In genomic region chr15:83092309-83092976, GRCh38 we compare ENCODE assay signal across 8 cellular contexts. TPM values are rescaled to one million over a fixed set of nuclear protein-coding genes. Genes with fewer than 3 reads are reported as not detected.
DNase-seq lines count a peak whose midpoint lies in the region; ATAC-seq, FAIRE-seq and TF ChIP-seq lines count a peak whose summit lies in the region.

No MANE protein-coding gene starts in this region.

- CTCF ChIA-PET in activated naive CD4-positive, alpha-beta T cell treated with anti-CD3 and anti-CD28 coated beads for 36 hours (lab: Charles Lee), result interaction anchor here (1.3 kb wide), 1 partner anchor 10 kb away, joined by 4 read pairs; no protein-coding TSS in a partner anchor
- CTCF ChIA-PET in activated naive CD4-positive, alpha-beta T cell treated with anti-CD3 and anti-CD28 coated beads, Interleukin-2, amount 10 ng/mL, durations not matched to agents 7 days and 5 days (lab: Charles Lee), result no interaction called here
- CTCF ChIA-PET in GM12878 (lab: Yijun Ruan, JAX), result no interaction called here
- CTCF ChIA-PET in Caco-2 (lab: Charles Lee), result no interaction called here

- peaks cover 6% of the 10 kb centered on the region for H3K4me1 ChIP-seq in GM12878 (ENCODE audit: control insufficient read depth, insufficient read depth, low read length)
- H3K4me1 ChIP-seq in Caco-2, result no peaks in the 10 kb centered on the region

- H3K4me3 ChIP-seq in GM12878 (peak overlapping the region; percentile 1; the same call in 1 of the 2 replicates), Caco-2 (ENCODE audit: low read depth, low read length) (no peak overlapping the region)

- no peak overlapping the region for H3K4me3 Mint-ChIP-seq in activated naive CD4-positive, alpha-beta T cell treated with anti-CD3 and anti-CD28 coated beads for 36 hours
- H3K4me3 Mint-ChIP-seq in activated naive CD4-positive, alpha-beta T cell treated with anti-CD3 and anti-CD28 coated beads, Interleukin-2, amount 10 ng/mL, durations not matched to agents 7 days and 5 days, result no peak overlapping the region
- H3K4me3 Mint-ChIP-seq in Caco-2 (ENCODE audit: unreplicated experiment), result no peak overlapping the region

- H4K20me1 ChIP-seq in GM12878 (ENCODE audit: control insufficient read depth, insufficient read depth), result no peaks in the 10 kb centered on the region

- BruUV-seq in GM12878 (replicated peaks; lab: Mats Ljungman, UMichigan) (no TSS peak), Caco-2 (replicated peaks; lab: Mats Ljungman, UMichigan) (no TSS peak)

- no peak for TF ChIP-seq EP300 in GM12878 (IDR thresholded peaks at IDR 0.05; ENCODE audit: borderline replicate concordance in 1 of 2, control insufficient read depth in 1 of 2, low read depth in 2 of 2, low read length in 2 of 2)

- 6% methylated on average over 2 of the region's 4 CpGs for WGBS in GM12878 (ENCODE audit: insufficient coverage, insufficient replicate concordance, low lambda C conversion rate, missing lambda C conversion rate)

- no peaks in the 10 kb centered on the region for H3K27me3 Mint-ChIP-seq in activated naive CD4-positive, alpha-beta T cell treated with anti-CD3 and anti-CD28 coated beads for 36 hours (ENCODE audit: low read depth)
- H3K27me3 Mint-ChIP-seq in activated naive CD4-positive, alpha-beta T cell treated with anti-CD3 and anti-CD28 coated beads, Interleukin-2, amount 10 ng/mL, durations not matched to agents 7 days and 5 days, result peaks cover 38% of the 10 kb centered on the region
- peaks cover 16% of the 10 kb centered on the region for H3K27me3 Mint-ChIP-seq in Caco-2 (ENCODE audit: insufficient read depth, unreplicated experiment)

- peak overlapping the region; percentile 37 for H3K27ac Mint-ChIP-seq in activated naive CD4-positive, alpha-beta T cell treated with anti-CD3 and anti-CD28 coated beads for 36 hours
- no peak overlapping the region for H3K27ac Mint-ChIP-seq in activated naive CD4-positive, alpha-beta T cell treated with anti-CD3 and anti-CD28 coated beads, Interleukin-2, amount 10 ng/mL, durations not matched to agents 7 days and 5 days
- no peak overlapping the region for H3K27ac Mint-ChIP-seq in Caco-2 (ENCODE audit: unreplicated experiment)

- H3K4me2 ChIP-seq in GM12878 (ENCODE audit: control insufficient read depth, insufficient read depth), result 0 out of 2 replicates have a peak overlapping the region, but pooled peaks have one; percentile 21

- in situ Hi-C loops in GM12878 (cut with MboI), result no loop called here

- peak; percentile 39 for DNase-seq in activated naive CD4-positive, alpha-beta T cell treated with anti-CD3 and anti-CD28 coated beads for 36 hours
- DNase-seq in activated naive CD4-positive, alpha-beta T cell treated with anti-CD3 and anti-CD28 coated beads, Interleukin-2, amount 10 ng/mL, durations not matched to agents 7 days and 5 days, result no peak
- DNase-seq in GM12878 (ENCODE audit: low read depth, low spot score) (no peak), mucosa of gallbladder (ENCODE audit: low spot score) (peak; percentile 44), Caco-2 (no peak), middle frontal gyrus (ENCODE audit: extremely low spot score, low spot score) (no peak)

- H3K9me3 ChIP-seq in GM12878 (replicated peaks; ENCODE audit: control insufficient read depth, insufficient read depth, low read length) (no peaks in the 10 kb centered on the region), Caco-2 (no peaks in the 10 kb centered on the region)

- no peaks in the 10 kb centered on the region for H3K36me3 Mint-ChIP-seq in activated naive CD4-positive, alpha-beta T cell treated with anti-CD3 and anti-CD28 coated beads for 36 hours (ENCODE audit: low read depth)
- H3K36me3 Mint-ChIP-seq in activated naive CD4-positive, alpha-beta T cell treated with anti-CD3 and anti-CD28 coated beads, Interleukin-2, amount 10 ng/mL, durations not matched to agents 7 days and 5 days, result peaks cover 1% of the 10 kb centered on the region
- H3K36me3 Mint-ChIP-seq in Caco-2 (ENCODE audit: insufficient read depth, unreplicated experiment), result no peaks in the 10 kb centered on the region

- H3K9ac ChIP-seq in GM12878 (ENCODE audit: control insufficient read depth, insufficient read depth, low read length), result no peak overlapping the region

- H3K36me3 ChIP-seq in GM12878 (ENCODE audit: control insufficient read depth in 2 of 2, insufficient read depth in 2 of 2, low read length in 1 of 2) (no peaks in the 10 kb centered on the region), Caco-2 (ENCODE audit: control insufficient read depth, insufficient read depth, low read length) (no peaks in the 10 kb centered on the region)

- SMC1A ChIA-PET in GM12878 (lab: Charles Lee; ENCODE audit: uncharacterized antibody, unreplicated experiment), result interaction anchor here (1.4 kb wide), 1 partner anchor 15 kb away, joined by 4 read pairs; no protein-coding TSS in a partner anchor

- no peak for TF ChIP-seq RAD21 in GM12878 (IDR thresholded peaks at IDR 0.05; ENCODE audit: insufficient read depth, low read depth, low read length)

- no peaks in the 10 kb centered on the region for H3K9me3 Mint-ChIP-seq in activated naive CD4-positive, alpha-beta T cell treated with anti-CD3 and anti-CD28 coated beads for 36 hours
- H3K9me3 Mint-ChIP-seq in activated naive CD4-positive, alpha-beta T cell treated with anti-CD3 and anti-CD28 coated beads, Interleukin-2, amount 10 ng/mL, durations not matched to agents 7 days and 5 days, result no peaks in the 10 kb centered on the region
- H3K9me3 Mint-ChIP-seq in Caco-2 (ENCODE audit: unreplicated experiment), result no peaks in the 10 kb centered on the region

- intact Hi-C loops in activated naive CD4-positive, alpha-beta T cell treated with anti-CD3 and anti-CD28 coated beads for 36 hours (cut with micrococcal nuclease), result no loop called here
- intact Hi-C loops in GM12878 (cut with micrococcal nuclease; ENCODE audit: unreplicated experiment) (no loop called here), Caco-2 (cut with micrococcal nuclease; ENCODE audit: unreplicated experiment) (no loop called here)

- no peaks in the 10 kb centered on the region for H3K27me3 ChIP-seq in GM12878 (replicated peaks in 1 of 2; ENCODE audit: control insufficient read depth in 2 of 2, insufficient read depth in 2 of 2, low read length in 1 of 2)
- no peaks in the 10 kb centered on the region for H3K27me3 ChIP-seq in Caco-2 (replicated peaks; ENCODE audit: control insufficient read depth, insufficient read depth, low read length)

- peaks cover 8% of the 10 kb centered on the region for H3K4me1 Mint-ChIP-seq in activated naive CD4-positive, alpha-beta T cell treated with anti-CD3 and anti-CD28 coated beads for 36 hours (ENCODE audit: low read depth)
- H3K4me1 Mint-ChIP-seq in activated naive CD4-positive, alpha-beta T cell treated with anti-CD3 and anti-CD28 coated beads, Interleukin-2, amount 10 ng/mL, durations not matched to agents 7 days and 5 days, result peaks cover 6% of the 10 kb centered on the region
- no peaks in the 10 kb centered on the region for H3K4me1 Mint-ChIP-seq in Caco-2 (ENCODE audit: low read depth, unreplicated experiment)

- RAD21 ChIA-PET in GM12878 (lab: Charles Lee; ENCODE audit: unreplicated experiment), result no interaction called here

- H3K27ac ChIP-seq in GM12878 (ENCODE audit: control insufficient read depth, insufficient read depth), result peak overlapping the region; percentile 54; the same call in 1 of the 2 replicates

- no peaks in the 10 kb centered on the region for H3K79me2 ChIP-seq in GM12878 (ENCODE audit: control insufficient read depth, insufficient read depth, low read length)

- POLR2A ChIA-PET in GM12878 (lab: Charles Lee) (no interaction called here), Caco-2 (lab: Charles Lee) (no interaction called here)

- peak overlapping the region; percentile 80 for H2AFZ ChIP-seq in GM12878 (ENCODE audit: control insufficient read depth, low read depth, low read length)

- peak; percentile 57 for TF ChIP-seq POLR2A in GM12878 (IDR thresholded peaks at IDR 0.05; ENCODE audit: low read depth, low read length)

- no peak for TF ChIP-seq CTCF in GM12878 (IDR thresholded peaks at IDR 0.05 in 2 of 3, conservative IDR thresholded peaks at IDR 0.05 in 1 of 3; ENCODE audit: control insufficient read depth in 2 of 3, extremely low read depth in 1 of 3, insufficient read depth in 1 of 3, low read depth in 3 of 3, low read length in 3 of 3)
- TF ChIP-seq CTCF in Caco-2 (IDR thresholded peaks at IDR 0.05; ENCODE audit: insufficient read depth in 1 of 2, low read depth in 1 of 2, low read length in 1 of 2, severe bottlenecking in 1 of 2, unreplicated experiment in 1 of 2), result no peak

- no peak for FAIRE-seq in GM12878 (lab: Jason Lieb, UNC)

- ATAC-seq in HG03460 (IDR thresholded peaks at IDR 0.05; ENCODE audit: unreplicated experiment), result peak; percentile 67
- ATAC-seq in GM12878, result peak; percentile 96
- no peak for ATAC-seq in HG02571 (IDR thresholded peaks at IDR 0.05; ENCODE audit: unreplicated experiment)

RNA-seq across cellular contexts. Expression of gene TM6SF1, which starts 15.0 kb away (rescaled TPM):
- total RNA-seq in activated naive CD4-positive, alpha-beta T cell treated with anti-CD3 and anti-CD28 coated beads for 36 hours, result 1 to 10 TPM; 1.7 to 3.4 TPM
- total RNA-seq in GM12878 (2013; cell fraction: nucleolus; rRNA removed), result 0.81 and 0.98 TPM in 2 replicates
- 0.56 and 0.98 TPM in 2 replicates for total RNA-seq in GM12878 (2014; rRNA removed)
- 0.92 and 1.2 TPM in 2 replicates for total RNA-seq in GM12878 (2014; rRNA removed; fragmentation: Illumina TruSeq; extraction: Trizol)
- 1.1 and 1.2 TPM in 2 replicates for total RNA-seq in GM12878 (2021)
- polyA plus RNA-seq in GM12878 (2011; ENCODE audit: low read depth), result 2.1 TPM
- polyA plus RNA-seq in GM12878 (2011; rRNA removed), result 1.1 and 1.3 TPM in 2 replicates
- polyA plus RNA-seq in GM12878 (2011; cell fraction: cytosol; rRNA removed), result 0.52 and 0.70 TPM in 2 replicates
- polyA plus RNA-seq in GM12878 (2011; cell fraction: nucleus; rRNA removed), result 1.1 and 1.8 TPM in 2 replicates
- polyA plus RNA-seq in GM12878 (2012), result 1.9 and 4.4 TPM in 2 replicates
- 0.82 and 1.1 TPM in 2 replicates for polyA plus RNA-seq in GM12878 (2014; fragmentation: Illumina TruSeq; extraction: Trizol)
- polyA plus RNA-seq in GM12878 (2014; fragmentation: Nextera tagmentation; extraction: Ambion mirVana), result 1 to 10 TPM in 1 of 2 experiments, under 1 TPM in 1; 0.90 to 2.3 TPM
- polyA plus RNA-seq in GM12878 (2014; rRNA removed), result 0.78 and 0.84 TPM in 2 replicates
- 1 to 10 TPM; 1.2 to 2.7 TPM for polyA plus RNA-seq in GM12878 (2016; fragmentation: Nextera tagmentation; extraction: Ambion mirVana)
- polyA minus RNA-seq in GM12878 (2011; rRNA and poly(A)+ RNA removed), result 1.3 TPM in 1 of 2 replicates, not detected in the other
- not detected in 2 replicates for polyA minus RNA-seq in GM12878 (2011; cell fraction: cytosol; rRNA and poly(A)+ RNA removed)
- polyA minus RNA-seq in GM12878 (2011; cell fraction: nucleus; rRNA and poly(A)+ RNA removed), result 0.60 and 0.86 TPM in 2 replicates
- total RNA-seq in mucosa of gallbladder, result 7.2 TPM
- not detected in 2 replicates for total RNA-seq in Caco-2 (2022)

RNA-seq across cellular contexts. Expression of gene BTBD1, which starts 25.4 kb away (rescaled TPM):
- 10 to 100 TPM; 45.2 to 46.1 TPM for total RNA-seq in activated naive CD4-positive, alpha-beta T cell treated with anti-CD3 and anti-CD28 coated beads for 36 hours
- total RNA-seq in GM12878 (2013; cell fraction: nucleolus; rRNA removed), result 81.8 and 91.0 TPM in 2 replicates
- 90.4 and 92.4 TPM in 2 replicates for total RNA-seq in GM12878 (2014; rRNA removed)
- 75.4 and 76.9 TPM in 2 replicates for total RNA-seq in GM12878 (2014; rRNA removed; fragmentation: Illumina TruSeq; extraction: Trizol)
- total RNA-seq in GM12878 (2021), result 62.0 and 70.8 TPM in 2 replicates
- polyA plus RNA-seq in GM12878 (2011; ENCODE audit: low read depth), result 24.3 TPM
- 89.6 and 133 TPM in 2 replicates for polyA plus RNA-seq in GM12878 (2011; rRNA removed)
- polyA plus RNA-seq in GM12878 (2011; cell fraction: cytosol; rRNA removed), result 40.1 and 43.1 TPM in 2 replicates
- 33.3 and 35.5 TPM in 2 replicates for polyA plus RNA-seq in GM12878 (2011; cell fraction: nucleus; rRNA removed)
- 43.7 and 47.7 TPM in 2 replicates for polyA plus RNA-seq in GM12878 (2012)
- 77.0 and 87.6 TPM in 2 replicates for polyA plus RNA-seq in GM12878 (2014; fragmentation: Illumina TruSeq; extraction: Trizol)
- 10 to 100 TPM; 17.5 to 38.9 TPM for polyA plus RNA-seq in GM12878 (2014; fragmentation: Nextera tagmentation; extraction: Ambion mirVana)
- polyA plus RNA-seq in GM12878 (2014; rRNA removed), result 54.1 and 57.1 TPM in 2 replicates
- polyA plus RNA-seq in GM12878 (2016; fragmentation: Nextera tagmentation; extraction: Ambion mirVana), result 10 to 100 TPM; 73.0 to 73.1 TPM
- polyA minus RNA-seq in GM12878 (2011; rRNA and poly(A)+ RNA removed), result 60.2 and 93.3 TPM in 2 replicates
- 41.0 and 48.2 TPM in 2 replicates for polyA minus RNA-seq in GM12878 (2011; cell fraction: cytosol; rRNA and poly(A)+ RNA removed)
- polyA minus RNA-seq in GM12878 (2011; cell fraction: nucleus; rRNA and poly(A)+ RNA removed), result 28.3 and 41.4 TPM in 2 replicates
- 48.6 TPM for total RNA-seq in mucosa of gallbladder
- 34.1 and 36.1 TPM in 2 replicates for total RNA-seq in Caco-2 (2022)

Comparison
In these comparisons a context has a peak if more than half of its experiments do, and no peak if none do; other contexts are left out.
1. DNase-seq: peak in activated naive CD4-positive, alpha-beta T cell treated with anti-CD3 and anti-CD28 coated beads for 36 hours (single experiment) and mucosa of gallbladder (single experiment); none in activated naive CD4-positive, alpha-beta T cell treated with anti-CD3 and anti-CD28 coated beads, Interleukin-2, amount 10 ng/mL, durations not matched to agents 7 days and 5 days (single experiment), GM12878 (single experiment), Caco-2 (0 of 2) and middle frontal gyrus (single experiment).